In genomic region chr7:66628361-66629221, GRCh38 we compare ENCODE assay signal across 8 cellular contexts. TPM values are rescaled to one million over a fixed set of nuclear protein-coding genes. Genes with fewer than 3 reads are reported as not detected.
DNase-seq lines count a peak whose midpoint lies in the region; ATAC-seq, FAIRE-seq and TF ChIP-seq lines count a peak whose summit lies in the region.

Gene KCTD7 (plus strand): TSS chr7:66628881. CDS start chr7:66629065, 184 bp downstream.

- peaks cover 45% of the 10 kb centered on the region for H3K4me1 ChIP-seq in OCI-LY1 (ENCODE audit: insufficient read depth, low read length, severe bottlenecking)

- peaks cover 9% of the 10 kb centered on the region for H3K36me3 Mint-ChIP-seq in endothelial cell (ENCODE audit: low read depth, unreplicated experiment)

- ATAC-seq in GM21526 (IDR thresholded peaks at IDR 0.05; ENCODE audit: low FRiP score, unreplicated experiment): peak; percentile 89

- H3K9me3 Mint-ChIP-seq in endothelial cell (ENCODE audit: unreplicated experiment): no peaks in the 10 kb centered on the region

- H3K4me2 ChIP-seq in OCI-LY1 (ENCODE audit: low read length): peak within 1 kb of the TSS; percentile 73

- peak within 1 kb of the TSS; percentile 67 for H3K27ac ChIP-seq in OCI-LY1 (ENCODE audit: low read depth, low read length, poor library complexity, severe bottlenecking)

- no peaks in the 10 kb centered on the region for H3K9me2 ChIP-seq in OCI-LY1 (ENCODE audit: low read depth, low read length)

- H3K4me3 ChIP-seq in OCI-LY1 (ENCODE audit: low read depth, low read length, poor library complexity, severe bottlenecking): peak within 1 kb of the TSS; percentile 71

- peak within 1 kb of the TSS; percentile 92 for H3K4me3 Mint-ChIP-seq in endothelial cell (ENCODE audit: unreplicated experiment)

- no peak for TF ChIP-seq CTCF in D721Med (IDR thresholded peaks at IDR 0.05; ENCODE audit: insufficient read depth, missing control alignments)
- TF ChIP-seq CTCF in OCI-LY1 (IDR thresholded peaks at IDR 0.05; ENCODE audit: low read length): no peak
- no peak for TF ChIP-seq CTCF in endothelial cell (IDR thresholded peaks at IDR 0.05; ENCODE audit: unreplicated experiment)

- H3K27me3 Mint-ChIP-seq in endothelial cell (ENCODE audit: unreplicated experiment): peaks cover 6% of the 10 kb centered on the region

- H3K9ac ChIP-seq in OCI-LY1 (ENCODE audit: low read length): peak within 1 kb of the TSS; percentile 77

- no peak within 1 kb of the TSS for H3K27ac Mint-ChIP-seq in endothelial cell (ENCODE audit: unreplicated experiment)

- peak; percentile 91 for DNase-seq in D721Med (ENCODE audit: insufficient read length, low spot score)
- DNase-seq in HuH-7 (ENCODE audit: low spot score): peak; percentile 100
- DNase-seq in activated CD8-positive, alpha-beta memory T cell treated with anti-CD3 and anti-CD28 coated beads, Interleukin-2, amount 50 U/mL, for 48 hours: peak; percentile 96
- peak; percentile 96 for DNase-seq in endothelial cell (ENCODE audit: low spot score)
- peak; percentile 97 for DNase-seq in midbrain (lab: John Stamatoyannopoulos, UW)
- peak; percentile 95 to 97 for DNase-seq in stimulated activated CD8-positive, alpha-beta memory T cell treated with anti-CD3 and anti-CD28 coated beads, Interleukin-15, amount 100 ng/mL, for 48 hours (ENCODE audit: low read depth in 2 of 2)

- H3K27me3 ChIP-seq in OCI-LY1 (ENCODE audit: insufficient read depth, low read length): no peaks in the 10 kb centered on the region

- H2AFZ ChIP-seq in OCI-LY1 (ENCODE audit: low read length): peak within 1 kb of the TSS; percentile 2; the same call in 1 of the 2 replicates

- peaks cover 6% of the 10 kb centered on the region; the same call in 1 of the 2 replicates for H3K36me3 ChIP-seq in OCI-LY1 (ENCODE audit: insufficient read depth, low read length)

- no peaks in the 10 kb centered on the region for H4K20me1 ChIP-seq in OCI-LY1 (ENCODE audit: insufficient read depth, low read length)

- H3K79me2 ChIP-seq in OCI-LY1 (ENCODE audit: insufficient read depth, low read length): no peaks in the 10 kb centered on the region

- H3F3A ChIP-seq in OCI-LY1 (ENCODE audit: insufficient read depth, low read length): peaks cover 7% of the 10 kb centered on the region; the same call in 1 of the 2 replicates

- peaks cover 8% of the 10 kb centered on the region for H3K4me1 Mint-ChIP-seq in endothelial cell (ENCODE audit: unreplicated experiment)

- no peak for FAIRE-seq in D721Med (lab: Jason Lieb, UNC)

- no peaks in the 10 kb centered on the region for H3K9me3 ChIP-seq in OCI-LY1 (ENCODE audit: low read length)

RNA-seq across cellular contexts. Expression of gene KCTD7, which starts in this region (rescaled TPM):
- 14.6 TPM for total RNA-seq in endothelial cell (ENCODE audit: unreplicated experiment)

Comparison
In these comparisons a context has a peak if more than half of its experiments do, and no peak if none do; other contexts are left out.
1. Peak in every context shown above with its lines: DNase-seq, ATAC-seq, H3K4me3 ChIP-seq and H3K27ac ChIP-seq.